In the genomic region with DNA sequence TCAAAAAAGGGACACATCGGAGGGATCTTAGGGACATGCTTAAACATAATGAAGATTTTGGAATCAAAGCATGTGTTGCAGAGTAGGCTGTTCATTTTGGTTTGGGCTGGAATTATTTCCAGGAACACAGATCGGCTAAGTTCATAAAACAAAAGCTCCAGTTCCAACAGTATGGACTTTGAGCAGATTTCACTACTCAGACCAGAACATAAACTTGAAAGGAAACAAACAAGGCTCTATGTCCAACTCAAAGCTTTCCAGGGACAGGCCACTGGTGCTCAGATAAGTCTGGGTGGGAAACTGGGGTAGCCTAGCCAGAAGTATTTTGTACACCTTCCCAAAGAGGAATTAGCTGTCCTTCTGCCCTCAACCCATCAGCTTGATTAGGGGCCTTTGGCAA, we compare ENCODE assay signal across 18 cellular contexts.
"Had no signal": no experiment of that assay in that cellular context is flagged by ENCODE, and none has a peak within 500 bp of the region (broad histone marks: within the 10 kb centered on the region; RNA-seq: fewer than 3 reads in every experiment).

No MANE protein-coding gene starts in this region.

- H3K27me3 ChIP-seq: SJSA1 had no signal

- DNase-seq: IMR-90, Karpas-422, KG1, MG63, NCI-H1092 treated with DMSO at 0.1 percent for 48 hours, NCI-H1436, NCI-H187 treated with DMSO at 0.1 percent for 48 hours, NCI-H2029 treated with DMSO at 0.1 percent for 48 hours, NCI-H2171 treated with DMSO at 0.1 percent for 48 hours, NCI-H345, NCI-H524, NCI-H526 treated with DMSO at 0.1 percent for 48 hours, NCI-H748 treated with DMSO at 0.1 percent for 48 hours, Right ventricle myocardium superior, RPMI8226, SIG-M5 had no signal

- H3K4me1 ChIP-seq: SJSA1 had no signal

- H3K27ac ChIP-seq: SJSA1, SK-N-MC had no signal

- H3K36me3 ChIP-seq: MG63, SJSA1 had no signal

- H3K9me3 ChIP-seq: MG63, SJSA1 had no signal

- H3K4me3 ChIP-seq: MG63, SJSA1, SK-N-MC had no signal
